26 cellular contexts compared by ENCODE assay signal in genomic region chr3:105714459-105714858, GRCh38.
"Had no signal": no experiment of that assay in that cellular context is flagged by ENCODE, and none has a peak within 500 bp of the region (broad histone marks: within the 10 kb centered on the region; RNA-seq: fewer than 3 reads in every experiment).

No MANE protein-coding gene starts in this region.

- H3K27ac ChIP-seq: coronary artery, dorsolateral prefrontal cortex, pancreas, psoas muscle, sigmoid colon, testis, transverse colon had no signal

- H3K9me3 ChIP-seq: pancreas, psoas muscle, sigmoid colon, testis, transverse colon had no signal

- H3K4me1 ChIP-seq: pancreas, psoas muscle, sigmoid colon, testis, transverse colon had no signal

- H3K27me3 ChIP-seq: dorsolateral prefrontal cortex, pancreas, sigmoid colon, testis, transverse colon had no signal

- H3K27ac Mint-ChIP-seq: activated naive CD8-positive, alpha-beta T cell; activated T-cell treated with anti-CD3 and anti-CD28 coated beads, Interleukin-2, amount 50 U/mL, for 72 hours; memory B cell had no signal

- H3K4me3 Mint-ChIP-seq: activated naive CD8-positive, alpha-beta T cell; activated T-cell treated with anti-CD3 and anti-CD28 coated beads, Interleukin-2, amount 50 U/mL, for 72 hours; memory B cell; naive thymus-derived CD8-positive, alpha-beta T cell had no signal

- H3K27me3 Mint-ChIP-seq: activated naive CD8-positive, alpha-beta T cell; memory B cell; naive thymus-derived CD8-positive, alpha-beta T cell had no signal

- H3K4me3 ChIP-seq: coronary artery, dorsolateral prefrontal cortex, pancreas, psoas muscle, sigmoid colon, testis, transverse colon had no signal

- H3K4me1 Mint-ChIP-seq: memory B cell had no signal

- ATAC-seq: activated T-cell treated with anti-CD3 and anti-CD28 coated beads, Interleukin-2, amount 50 U/mL, for 72 hours; left colon; naive thymus-derived CD8-positive, alpha-beta T cell; pancreas; psoas muscle had no signal

- DNase-seq: activated CD4-positive, alpha-beta T cell treated with anti-CD3 and anti-CD28 coated beads for 1 hour; activated CD4-positive, alpha-beta T cell treated with anti-CD3 and anti-CD28 coated beads, Interleukin-2, amount 50 U/mL, for 1 hour; activated naive CD4-positive, alpha-beta T cell treated with Interleukin-2 at 50 U/mL for 16 hours; activated T-cell treated with anti-CD3 and anti-CD28 coated beads for 4 hours; activated T-cell treated with anti-CD3 and anti-CD28 coated beads, Interleukin-2, amount 50 U/mL, for 72 hours; anterior cingulate cortex; cerebellar nuclear complex; dorsolateral prefrontal cortex; effector memory CD4-positive, alpha-beta T cell; kidney; left colon; naive thymus-derived CD8-positive, alpha-beta T cell; pancreas; psoas muscle; sigmoid colon; small intestine; stimulated activated CD4-positive, alpha-beta T cell treated with anti-CD3 and anti-CD28 coated beads, Interleukin-15, amount 100 ng/mL, for 24 hours; stimulated activated CD4-positive, alpha-beta T cell treated with anti-CD3 and anti-CD28 coated beads, Interleukin-2, amount 100 ng/mL, for 24 hours; stimulated activated naive CD4-positive, alpha-beta T cell treated with Interleukin-2 at 50 U/mL for 16 hours; T-helper 2 cell; testis; transverse colon had no signal

- FAIRE-seq: kidney, pancreas, small intestine, urothelium cell line had no signal

- H3K9me3 Mint-ChIP-seq: activated T-cell treated with anti-CD3 and anti-CD28 coated beads, Interleukin-2, amount 50 U/mL, for 72 hours; memory B cell had no signal
